In genomic region chr3:126816956-126817777, GRCh38 we compare ENCODE assay signal across 12 cellular contexts.
DNase-seq lines count a peak whose midpoint lies in the region; ATAC-seq and TF ChIP-seq lines count a peak whose summit lies in the region.
"Had no signal": no experiment of that assay in that cellular context is flagged by ENCODE, and none has a peak within 500 bp of the region (broad histone marks: within the 10 kb centered on the region; RNA-seq: fewer than 3 reads in every experiment).

No MANE protein-coding gene starts in this region.

- peak; percentile 28 to 75 (median 55) for ATAC-seq in heart left ventricle
- ATAC-seq in GM21619 (IDR thresholded peaks at IDR 0.05; ENCODE audit: unreplicated experiment), result no peak

- H2AFZ ChIP-seq in Loucy (ENCODE audit: low read length), result no peak overlapping the region

- H3K27me3 Mint-ChIP-seq in progenitor cell of endocrine pancreas, result no peaks in the 10 kb centered on the region
- H3K27me3 Mint-ChIP-seq: CD4-positive, alpha-beta T cell; type B pancreatic cell had no signal

- H3K36me3 ChIP-seq in Loucy (ENCODE audit: insufficient read depth, low read length), result no peaks in the 10 kb centered on the region
- H3K36me3 ChIP-seq in heart left ventricle, result no peaks in the 10 kb centered on the region

- TF ChIP-seq CTCF in Loucy (conservative IDR thresholded peaks at IDR 0.05; ENCODE audit: low read length), result no peak
- no peak for TF ChIP-seq CTCF in heart left ventricle (IDR thresholded peaks at IDR 0.05)
- TF ChIP-seq CTCF in progenitor cell of endocrine pancreas (IDR thresholded peaks at IDR 0.05; ENCODE audit: unreplicated experiment), result no peak
- TF ChIP-seq CTCF in GM13976 (IDR thresholded peaks at IDR 0.05; ENCODE audit: borderline replicate concordance, control extremely low read depth, extremely low read depth, insufficient read depth, missing control alignments), result no peak

- no peaks in the 10 kb centered on the region for H3K9me2 ChIP-seq in Loucy (replicated peaks; ENCODE audit: low read depth, low read length)

- no peaks in the 10 kb centered on the region for H3K4me1 Mint-ChIP-seq in progenitor cell of endocrine pancreas (ENCODE audit: low read depth)

- in situ Hi-C loops in GM13976 (cut with MboI; ENCODE audit: low sequenced_read_pairs, unreplicated experiment), result no loop called here

- H4K20me1 ChIP-seq in Loucy (ENCODE audit: insufficient read depth, low read length, poor library complexity, severe bottlenecking), result no peaks in the 10 kb centered on the region

- TF ChIP-seq POLR2A in heart left ventricle (IDR thresholded peaks at IDR 0.05), result no peak

- peak overlapping the region; percentile 14 for H3K27ac Mint-ChIP-seq in progenitor cell of endocrine pancreas
- H3K27ac Mint-ChIP-seq: CD4-positive, alpha-beta T cell; type B pancreatic cell had no signal

- H3K4me1 ChIP-seq in Loucy (ENCODE audit: insufficient read depth, low read length, poor library complexity, severe bottlenecking), result peaks cover 10% of the 10 kb centered on the region
- H3K4me1 ChIP-seq in heart left ventricle, result peaks cover 3 to 27% (median 16%) of the 10 kb centered on the region in 12 donors

- H3K4me2 ChIP-seq in Loucy (ENCODE audit: low read depth, low read length, poor library complexity, severe bottlenecking), result peak overlapping the region; percentile 14

- peaks cover 7% of the 10 kb centered on the region for H3K36me3 Mint-ChIP-seq in progenitor cell of endocrine pancreas (ENCODE audit: insufficient read depth)

- no peak overlapping the region for H3K9ac ChIP-seq in Loucy (ENCODE audit: low read depth, low read length, poor library complexity, severe bottlenecking)

- H3K4me3 ChIP-seq in Loucy (ENCODE audit: low read length, poor library complexity, severe bottlenecking) (no peak overlapping the region), heart left ventricle (no peak overlapping the region)

- 46 to 57% (median 49%) methylated on average over 6 of the region's 6 CpGs for WGBS in heart left ventricle, 4 donors

- intact Hi-C loops in heart left ventricle (cut with DNase I), result no loop called here

- H3K9me3 Mint-ChIP-seq in progenitor cell of endocrine pancreas (ENCODE audit: low read depth), result peaks cover 8% of the 10 kb centered on the region

- peak; percentile 39 to 70 for DNase-seq in NCI-H524 (lab: John Stamatoyannopoulos, UW)
- DNase-seq in heart left ventricle, result peak in 2 of 5 donors; percentile 19 to 46
- DNase-seq in progenitor cell of endocrine pancreas (ENCODE audit: low spot score, unreplicated experiment), result no peak
- no peak for DNase-seq in SK-N-DZ (ENCODE audit: low spot score)
- DNase-seq in GM13976 (ENCODE audit: low spot score), result no peak
- DNase-seq in iPS-NIHi11 (ENCODE audit: low spot score), result no peak
- DNase-seq: CD4-positive, alpha-beta T cell; OCI-M1; T1000 had no signal

- H3K79me2 ChIP-seq in Loucy (ENCODE audit: insufficient read depth, low read length), result no peaks in the 10 kb centered on the region

- H3K9me3 ChIP-seq in Loucy (ENCODE audit: insufficient read depth, low read depth, low read length) (no peaks in the 10 kb centered on the region), heart left ventricle (no peaks in the 10 kb centered on the region)

- H3F3A ChIP-seq in Loucy (ENCODE audit: low read depth), result no peaks in the 10 kb centered on the region

- H3K27me3 ChIP-seq in Loucy (ENCODE audit: insufficient read depth, low read length, poor library complexity, severe bottlenecking) (no peaks in the 10 kb centered on the region), heart left ventricle (no peaks in the 10 kb centered on the region)

- peak overlapping the region in 1 of 12 donors; percentile 43 for H3K27ac ChIP-seq in heart left ventricle

- no peak overlapping the region for H3K4me3 Mint-ChIP-seq in progenitor cell of endocrine pancreas (ENCODE audit: low read depth)
- H3K4me3 Mint-ChIP-seq: CD4-positive, alpha-beta T cell; type B pancreatic cell had no signal

Comparison
In these comparisons a context has a peak if more than half of its experiments do, and no peak if none do; other contexts are left out.
1. DNase-seq: peak in NCI-H524 (2 of 2); none in progenitor cell of endocrine pancreas (single experiment), SK-N-DZ (single experiment), GM13976 (single experiment) and iPS-NIHi11 (single experiment).